1 cellular context compared by ENCODE assay signal in genomic region chr7:27179503-27180430, GRCh38.
TF ChIP-seq lines count a peak whose summit lies in the region.

No MANE protein-coding gene starts in this region.

TF ChIP-seq in IMR-90, 13 proteins besides CTCF, POLR2A, EP300 and RAD21 (continued from another document):
- TF ChIP-seq BHLHE40 (IDR thresholded peaks at IDR 0.05; ENCODE audit: low read depth, low read length) = no peak
TF ChIP-seq in IMR-90: peak in this region for 1.
